10 cellular contexts compared by ENCODE assay signal in the genomic region with DNA sequence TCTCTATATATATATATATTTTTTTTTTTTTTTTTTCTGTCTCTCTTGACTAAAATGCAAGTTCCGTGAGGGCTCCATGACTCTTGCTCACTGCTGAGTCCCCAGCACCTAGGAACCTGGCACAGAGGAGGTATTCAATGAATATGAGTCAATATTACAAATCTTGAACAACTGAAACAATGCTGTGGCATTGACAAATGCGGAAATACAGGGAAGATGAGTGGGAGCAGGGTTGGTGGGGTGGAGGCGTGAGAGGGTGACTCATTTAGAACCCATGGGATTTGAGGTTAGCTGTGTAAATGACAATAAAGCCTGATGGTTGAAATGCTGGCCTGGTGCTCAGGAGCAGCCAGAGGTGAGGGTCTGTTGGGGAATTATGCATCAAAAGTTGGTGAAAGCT.
DNase-seq lines count a peak whose midpoint lies in the region; ATAC-seq and TF ChIP-seq lines count a peak whose summit lies in the region.
"Had no signal": no experiment of that assay in that cellular context is flagged by ENCODE, and none has a peak within 500 bp of the region (broad histone marks: within the 10 kb centered on the region; RNA-seq: fewer than 3 reads in every experiment).

No MANE protein-coding gene starts in this region.

- no peaks in the 10 kb centered on the region for H3K9me3 ChIP-seq in ascending aorta

- H3K4me3 ChIP-seq in ascending aorta = no peak overlapping the region

- H3K27ac ChIP-seq in ascending aorta = no peak overlapping the region
- H3K27ac ChIP-seq: parathyroid adenoma had no signal

- intact Hi-C loops in ascending aorta (cut with DNase I) = no loop called here

- peak; percentile 69 for DNase-seq in activated effector memory CD4-positive, alpha-beta T cell treated with anti-CD3 and anti-CD28 coated beads, Interleukin-2, amount 50 U/mL, for 16 hours
- no peak for DNase-seq in activated effector memory CD4-positive, alpha-beta T cell treated with Interleukin-2 at 50 U/mL for 16 hours
- DNase-seq in T1000 (lab: John Stamatoyannopoulos, UW) = peak; percentile 77
- peak; percentile 57 for DNase-seq in stimulated activated naive CD8-positive, alpha-beta T cell treated with anti-CD3 and anti-CD28 coated beads, Interleukin-15, Interleukin-2, amounts not matched to agents 100 U/mL and 50 U/mL, for 24 hours
- DNase-seq in DMS153 (lab: John Stamatoyannopoulos, UW) = no peak
- DNase-seq in ascending aorta (ENCODE audit: low spot score in 2 of 2) = no peak

- H3K27me3 ChIP-seq in ascending aorta = no peaks in the 10 kb centered on the region

- no peaks in the 10 kb centered on the region for H3K36me3 ChIP-seq in ascending aorta

- no peak for TF ChIP-seq CTCF in ascending aorta (IDR thresholded peaks at IDR 0.05)

- ATAC-seq in esophagus mucosa = peak; percentile 83
- peak; percentile 53 for ATAC-seq in stimulated activated naive CD8-positive, alpha-beta T cell treated with anti-CD3 and anti-CD28 coated beads, Interleukin-15, Interleukin-2, amounts not matched to agents 100 U/mL and 50 U/mL, for 24 hours
- ATAC-seq in GM21447 (IDR thresholded peaks at IDR 0.05; ENCODE audit: unreplicated experiment) = no peak
- ATAC-seq: Panc1 had no signal

- H3K4me1 ChIP-seq in ascending aorta = no peaks in the 10 kb centered on the region
- H3K4me1 ChIP-seq: parathyroid adenoma had no signal

Comparison
In these comparisons a context has a peak if more than half of its experiments do, and no peak if none do; other contexts are left out.
1. DNase-seq: peak in activated effector memory CD4-positive, alpha-beta T cell treated with anti-CD3 and anti-CD28 coated beads, Interleukin-2, amount 50 U/mL, for 16 hours (single experiment), T1000 (single experiment) and stimulated activated naive CD8-positive, alpha-beta T cell treated with anti-CD3 and anti-CD28 coated beads, Interleukin-15, Interleukin-2, amounts not matched to agents 100 U/mL and 50 U/mL, for 24 hours (single experiment); none in activated effector memory CD4-positive, alpha-beta T cell treated with Interleukin-2 at 50 U/mL for 16 hours (single experiment), DMS153 (single experiment) and ascending aorta (0 of 2).